In genomic region chr19:38899447-38900219, GRCh38 we compare ENCODE assay signal across 1 cellular context.
TF ChIP-seq lines count a peak whose summit lies in the region.

A gene with protein sequence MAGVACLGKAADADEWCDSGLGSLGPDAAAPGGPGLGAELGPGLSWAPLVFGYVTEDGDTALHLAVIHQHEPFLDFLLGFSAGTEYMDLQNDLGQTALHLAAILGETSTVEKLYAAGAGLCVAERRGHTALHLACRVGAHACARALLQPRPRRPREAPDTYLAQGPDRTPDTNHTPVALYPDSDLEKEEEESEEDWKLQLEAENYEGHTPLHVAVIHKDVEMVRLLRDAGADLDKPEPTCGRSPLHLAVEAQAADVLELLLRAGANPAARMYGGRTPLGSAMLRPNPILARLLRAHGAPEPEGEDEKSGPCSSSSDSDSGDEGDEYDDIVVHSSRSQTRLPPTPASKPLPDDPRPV (plus strand): TSS chr19:38899969. CDS start chr19:38900033, 64 bp downstream.
SIRT2 (minus strand) TSS chr19:38899618; CDS start chr19:38899521, 97 bp downstream.

TF ChIP-seq in K562, 482 proteins besides CTCF, POLR2A, EP300 and RAD21 (continued from another document and continues in another):
- TF ChIP-seq ZNF449 (CRISPR knock-in tag; IDR thresholded peaks at IDR 0.05) (no peak), BHLHE40 (IDR thresholded peaks at IDR 0.05; ENCODE audit: low read length) (peak; percentile 88), ETS2 (tag; IDR thresholded peaks at IDR 0.05; ENCODE audit: borderline replicate concordance, poor library complexity, severe bottlenecking) (no peak), EWSR1 (IDR thresholded peaks at IDR 0.05; ENCODE audit: borderline replicate concordance, low read depth, partially characterized antibody) (no peak), CREB3L1 (IDR thresholded peaks at IDR 0.05; ENCODE audit: borderline replicate concordance, low read depth) (peak; percentile 96), XRCC5 (IDR thresholded peaks at IDR 0.05; ENCODE audit: low read depth, low read length) (no peak), ESRRA (IDR thresholded peaks at IDR 0.05; ENCODE audit: borderline replicate concordance, low read depth) (peak; percentile 73; the same call in 1 of the 2 replicates), HMBOX1 (IDR thresholded peaks at IDR 0.05) (no peak), ZFX (CRISPR knock-in tag; IDR thresholded peaks at IDR 0.05) (peak; percentile 81), HNRNPLL (IDR thresholded peaks at IDR 0.05; ENCODE audit: low read depth, low read length, poor library complexity, severe bottlenecking) (peak; percentile 84), ZFP30 (CRISPR knock-in tag; IDR thresholded peaks at IDR 0.05; ENCODE audit: borderline replicate concordance) (no peak), XRCC3 (IDR thresholded peaks at IDR 0.05) (no peak), CCNT2 (IDR thresholded peaks at IDR 0.05; ENCODE audit: borderline replicate concordance, extremely low read depth, insufficient read length, low read depth, low read length) (peak; percentile 51), FOXJ3 (CRISPR knock-in tag; IDR thresholded peaks at IDR 0.05) (no peak), MYBL2 (IDR thresholded peaks at IDR 0.05; ENCODE audit: low read depth) (no peak), MYBL2 (CRISPR knock-in tag; IDR thresholded peaks at IDR 0.05; ENCODE audit: borderline replicate concordance) (no peak), E2F6 (IDR thresholded peaks at IDR 0.05; ENCODE audit: borderline replicate concordance in 1 of 2, extremely low read depth in 1 of 2, insufficient read depth in 1 of 2, insufficient read length in 1 of 2, low read depth in 1 of 2, low read length in 1 of 2, poor library complexity in 1 of 2, severe bottlenecking in 1 of 2) (peak in 1 of 2 experiments; percentile 66), TCF3 (CRISPR knock-in tag; IDR thresholded peaks at IDR 0.05) (no peak), CEBPB (tag; IDR thresholded peaks at IDR 0.05) (peak; percentile 63), NBN (IDR thresholded peaks at IDR 0.05; ENCODE audit: low read depth) (peak; percentile 44), ARNT (IDR thresholded peaks at IDR 0.05) (0 out of 4 replicates have a peak, but pooled peaks of 1 of the 2 experiments have one; percentile 26), MNT (conservative IDR thresholded peaks at IDR 0.05) (peak; percentile 94 to 97), SREBF1 (IDR thresholded peaks at IDR 0.05; ENCODE audit: borderline replicate concordance, low read depth, low read length) (peak; percentile 34; the same call in 1 of the 2 replicates), NR2C2 (CRISPR knock-in tag; IDR thresholded peaks at IDR 0.05) (peak; percentile 78), NR2C2 (tag; IDR thresholded peaks at IDR 0.05) (peak; percentile 94), ETV5 (CRISPR knock-in tag; IDR thresholded peaks at IDR 0.05; ENCODE audit: low read depth) (peak; percentile 46; the same call in 1 of the 2 replicates), RB1 (IDR thresholded peaks at IDR 0.05; ENCODE audit: low read depth) (peak; percentile 55), PREB (CRISPR knock-in tag; IDR thresholded peaks at IDR 0.05) (no peak), HDAC6 (IDR thresholded peaks at IDR 0.05; ENCODE audit: low read depth, low read length) (no peak), ZBTB1 (CRISPR knock-in tag; IDR thresholded peaks at IDR 0.05; ENCODE audit: borderline replicate concordance, low read depth) (no peak), SRSF9 (IDR thresholded peaks at IDR 0.05; ENCODE audit: borderline replicate concordance, low read depth, low read length) (no peak), PML (IDR thresholded peaks at IDR 0.05; ENCODE audit: low read length) (no peak), ZC3H8 (IDR thresholded peaks at IDR 0.05) (no peak), ZNF644 (tag; IDR thresholded peaks at IDR 0.05; ENCODE audit: low read depth) (peak; percentile 87), ZBTB5 (IDR thresholded peaks at IDR 0.05) (no peak), CBFA2T2 (conservative IDR thresholded peaks at IDR 0.05) (peak; percentile 31; the same call in 1 of the 2 replicates), ELF2 (CRISPR knock-in tag; IDR thresholded peaks at IDR 0.05) (peak; percentile 99), ZNF354B (CRISPR knock-in tag; IDR thresholded peaks at IDR 0.05) (no peak), ZC3H4 (CRISPR knock-in tag; IDR thresholded peaks at IDR 0.05; ENCODE audit: borderline replicate concordance) (no peak), ZNF263 (CRISPR knock-in tag; IDR thresholded peaks at IDR 0.05; ENCODE audit: borderline replicate concordance) (peak; percentile 83; the same call in 1 of the 2 replicates), KDM2B (CRISPR knock-in tag; IDR thresholded peaks at IDR 0.05) (peak; percentile 41; the same call in 1 of the 2 replicates)
- TF ChIP-seq, protein P1, sequence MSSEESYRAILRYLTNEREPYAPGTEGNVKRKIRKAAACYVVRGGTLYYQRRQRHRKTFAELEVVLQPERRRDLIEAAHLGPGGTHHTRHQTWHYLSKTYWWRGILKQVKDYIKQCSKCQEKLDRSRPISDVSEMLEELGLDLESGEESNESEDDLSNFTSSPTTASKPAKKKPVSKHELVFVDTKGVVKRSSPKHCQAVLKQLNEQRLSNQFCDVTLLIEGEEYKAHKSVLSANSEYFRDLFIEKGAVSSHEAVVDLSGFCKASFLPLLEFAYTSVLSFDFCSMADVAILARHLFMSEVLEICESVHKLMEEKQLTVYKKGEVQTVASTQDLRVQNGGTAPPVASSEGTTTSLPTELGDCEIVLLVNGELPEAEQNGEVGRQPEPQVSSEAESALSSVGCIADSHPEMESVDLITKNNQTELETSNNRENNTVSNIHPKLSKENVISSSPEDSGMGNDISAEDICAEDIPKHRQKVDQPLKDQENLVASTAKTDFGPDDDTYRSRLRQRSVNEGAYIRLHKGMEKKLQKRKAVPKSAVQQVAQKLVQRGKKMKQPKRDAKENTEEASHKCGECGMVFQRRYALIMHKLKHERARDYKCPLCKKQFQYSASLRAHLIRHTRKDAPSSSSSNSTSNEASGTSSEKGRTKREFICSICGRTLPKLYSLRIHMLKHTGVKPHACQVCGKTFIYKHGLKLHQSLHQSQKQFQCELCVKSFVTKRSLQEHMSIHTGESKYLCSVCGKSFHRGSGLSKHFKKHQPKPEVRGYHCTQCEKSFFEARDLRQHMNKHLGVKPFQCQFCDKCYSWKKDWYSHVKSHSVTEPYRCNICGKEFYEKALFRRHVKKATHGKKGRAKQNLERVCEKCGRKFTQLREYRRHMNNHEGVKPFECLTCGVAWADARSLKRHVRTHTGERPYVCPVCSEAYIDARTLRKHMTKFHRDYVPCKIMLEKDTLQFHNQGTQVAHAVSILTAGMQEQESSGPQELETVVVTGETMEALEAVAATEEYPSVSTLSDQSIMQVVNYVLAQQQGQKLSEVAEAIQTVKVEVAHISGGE (CRISPR knock-in tag; IDR thresholded peaks at IDR 0.05), result peak in 1 of 3 experiments; percentile 84; a peak in 2 of 6 replicates
- TF ChIP-seq, protein P2, sequence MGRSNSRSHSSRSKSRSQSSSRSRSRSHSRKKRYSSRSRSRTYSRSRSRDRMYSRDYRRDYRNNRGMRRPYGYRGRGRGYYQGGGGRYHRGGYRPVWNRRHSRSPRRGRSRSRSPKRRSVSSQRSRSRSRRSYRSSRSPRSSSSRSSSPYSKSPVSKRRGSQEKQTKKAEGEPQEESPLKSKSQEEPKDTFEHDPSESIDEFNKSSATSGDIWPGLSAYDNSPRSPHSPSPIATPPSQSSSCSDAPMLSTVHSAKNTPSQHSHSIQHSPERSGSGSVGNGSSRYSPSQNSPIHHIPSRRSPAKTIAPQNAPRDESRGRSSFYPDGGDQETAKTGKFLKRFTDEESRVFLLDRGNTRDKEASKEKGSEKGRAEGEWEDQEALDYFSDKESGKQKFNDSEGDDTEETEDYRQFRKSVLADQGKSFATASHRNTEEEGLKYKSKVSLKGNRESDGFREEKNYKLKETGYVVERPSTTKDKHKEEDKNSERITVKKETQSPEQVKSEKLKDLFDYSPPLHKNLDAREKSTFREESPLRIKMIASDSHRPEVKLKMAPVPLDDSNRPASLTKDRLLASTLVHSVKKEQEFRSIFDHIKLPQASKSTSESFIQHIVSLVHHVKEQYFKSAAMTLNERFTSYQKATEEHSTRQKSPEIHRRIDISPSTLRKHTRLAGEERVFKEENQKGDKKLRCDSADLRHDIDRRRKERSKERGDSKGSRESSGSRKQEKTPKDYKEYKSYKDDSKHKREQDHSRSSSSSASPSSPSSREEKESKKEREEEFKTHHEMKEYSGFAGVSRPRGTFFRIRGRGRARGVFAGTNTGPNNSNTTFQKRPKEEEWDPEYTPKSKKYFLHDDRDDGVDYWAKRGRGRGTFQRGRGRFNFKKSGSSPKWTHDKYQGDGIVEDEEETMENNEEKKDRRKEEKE (IDR thresholded peaks at IDR 0.05; ENCODE audit: borderline replicate concordance in 1 of 2, control insufficient read depth in 1 of 2, low read depth in 2 of 2, low read length in 1 of 2), result no peak
